ENCODE assay signal across 8 cellular contexts in genomic region chr14:24114536-24115450, GRCh38. TPM values are rescaled to one million over a fixed set of nuclear protein-coding genes. Genes with fewer than 3 reads are reported as not detected.
A peak's percentile ranks its signal among the peaks of the same experiment; 100 is the strongest.
DNase-seq lines count a peak whose midpoint lies in the region; ATAC-seq and TF ChIP-seq lines count a peak whose summit lies in the region.

DCAF11 (plus strand) TSS chr14:24114777; CDS start chr14:24115595, 818 bp downstream.
NRL (minus strand) TSS chr14:24114949; CDS start chr14:24082848, 32,101 bp downstream.

- H3K9me3 ChIP-seq in ES-I3 (ENCODE audit: control insufficient read depth, insufficient read depth, low read length) = no peaks in the 10 kb centered on the region
- H3K9me3 ChIP-seq in HAP-1 = no peaks in the 10 kb centered on the region
- no peaks in the 10 kb centered on the region for H3K9me3 ChIP-seq in MG63

- no peaks in the 10 kb centered on the region for H3K9me3 Mint-ChIP-seq in nephron

- H3K27me3 ChIP-seq in HAP-1 (ENCODE audit: low read depth) (no peaks in the 10 kb centered on the region), MG63 (no peaks in the 10 kb centered on the region)

- H3K4me1 ChIP-seq in ES-I3 (ENCODE audit: insufficient read depth, low read length) (no peaks in the 10 kb centered on the region), HAP-1 (peaks cover 10% of the 10 kb centered on the region)

- peak; percentile 94 for ATAC-seq in stimulated activated naive CD8-positive, alpha-beta T cell treated with anti-CD3 and anti-CD28 coated beads, Interleukin-15, Interleukin-2, amounts not matched to agents 100 U/mL and 50 U/mL, for 24 hours

- H3K27ac Mint-ChIP-seq in nephron = peak within 1 kb of the TSS; percentile 100

- in situ Hi-C loops in HAP-1 (cut with MboI; ENCODE audit: low sequenced_read_pairs) = no loop called here

- H3K36me3 Mint-ChIP-seq in nephron (ENCODE audit: low read depth) = peaks cover 35% of the 10 kb centered on the region

- H3K4me1 Mint-ChIP-seq in nephron = peaks cover 20% of the 10 kb centered on the region

- H3K36me3 ChIP-seq in ES-I3 (ENCODE audit: insufficient read depth, low read length) (peaks cover 14% of the 10 kb centered on the region), HAP-1 (replicated peaks) (peaks cover 27% of the 10 kb centered on the region), MG63 (no peaks in the 10 kb centered on the region)

- H3K4me3 ChIP-seq in HAP-1 = peak within 1 kb of the TSS; percentile 91
- peak within 1 kb of the TSS; percentile 63 for H3K4me3 ChIP-seq in MG63

- DNase-seq in HAP-1 (ENCODE audit: low spot score in 2 of 2) (peak; percentile 99), MG63 (peak; percentile 95), SHP77 (lab: John Stamatoyannopoulos, UW) (peak; percentile 100), activated gamma-delta T cell (lab: John Stamatoyannopoulos, UW) (peak; percentile 99), fibroblast of the conjunctiva (ENCODE audit: low read depth) (peak; percentile 100)
- DNase-seq in stimulated activated naive CD8-positive, alpha-beta T cell treated with anti-CD3 and anti-CD28 coated beads, Interleukin-15, Interleukin-2, amounts not matched to agents 100 U/mL and 50 U/mL, for 24 hours = peak; percentile 99

- TF ChIP-seq CTCF in nephron (IDR thresholded peaks at IDR 0.05; ENCODE audit: unreplicated experiment in 3 of 3) = no peak

- peak within 1 kb of the TSS; percentile 81 for H3K9ac ChIP-seq in ES-I3 (ENCODE audit: low read depth, low read length)

- H3K27me3 Mint-ChIP-seq in nephron (ENCODE audit: low read depth) = no peaks in the 10 kb centered on the region

- H3K4me3 Mint-ChIP-seq in nephron = peak within 1 kb of the TSS; percentile 96 to 99 (median 99)

RNA-seq across cellular contexts. Expression of gene DCAF11, which starts in this region (rescaled TPM):
- 22.7 and 64.7 TPM in 2 replicates for total RNA-seq in MG63 (2014; rRNA removed; shearing (Covaris generic); ENCODE audit: low replicate concordance)

RNA-seq across cellular contexts. Expression of gene NRL, which starts in this region (rescaled TPM):
- total RNA-seq in MG63 (2014; rRNA removed; shearing (Covaris generic); ENCODE audit: low replicate concordance) = 1.9 and 4.9 TPM in 2 replicates

Comparison
In these comparisons a context has a peak if more than half of its experiments do, and no peak if none do; other contexts are left out.
1. Peak in every context shown above with its lines: DNase-seq, ATAC-seq and H3K4me3 ChIP-seq.